2 cellular contexts compared by ENCODE assay signal in the genomic region with DNA sequence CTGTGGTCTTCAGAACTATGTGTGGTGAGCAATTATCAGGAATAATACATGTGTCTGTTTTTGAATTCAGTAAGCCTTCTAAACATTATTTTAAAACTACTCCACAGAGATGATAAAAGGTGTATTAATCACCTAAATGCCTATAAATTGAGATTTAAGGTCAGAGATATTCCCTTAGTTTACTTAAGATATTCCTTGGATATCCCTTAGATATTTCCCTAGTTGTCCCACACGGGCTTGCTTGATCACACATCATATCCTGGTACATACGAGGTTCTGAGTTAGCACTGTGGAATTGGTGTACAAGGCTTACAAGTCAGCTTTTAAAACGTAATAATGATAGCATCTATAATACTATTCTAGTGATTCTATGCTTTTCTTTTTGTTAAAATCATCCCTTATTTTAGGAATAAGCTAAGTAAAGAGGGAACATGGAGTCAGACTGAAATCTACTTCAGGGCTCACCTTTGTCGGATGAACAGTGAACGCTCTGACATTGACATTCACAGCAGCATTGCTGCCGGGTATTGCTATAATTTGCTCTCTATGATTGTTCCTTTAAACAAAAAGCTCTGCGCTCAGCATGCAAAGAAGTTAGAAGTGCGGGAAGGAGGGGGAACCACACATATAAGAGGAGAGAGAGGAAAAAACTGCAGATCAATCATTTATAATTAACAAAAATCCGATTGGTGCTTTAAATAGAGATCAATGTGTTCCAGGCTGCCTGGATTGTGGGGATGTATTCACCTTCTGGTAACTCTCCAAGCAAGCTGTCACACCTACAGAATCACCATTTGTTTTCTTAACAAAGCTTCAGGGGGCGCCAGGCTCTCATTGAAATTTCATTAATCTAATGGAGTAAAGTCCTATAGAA.
A peak's percentile ranks its signal among the peaks of the same experiment; 100 is the strongest.
TF ChIP-seq lines count a peak whose summit lies in the region.

No MANE protein-coding gene starts in this region.

TF ChIP-seq in A549, 52 proteins besides CTCF, POLR2A, EP300 and RAD21:
- TF ChIP-seq, protein P1, sequence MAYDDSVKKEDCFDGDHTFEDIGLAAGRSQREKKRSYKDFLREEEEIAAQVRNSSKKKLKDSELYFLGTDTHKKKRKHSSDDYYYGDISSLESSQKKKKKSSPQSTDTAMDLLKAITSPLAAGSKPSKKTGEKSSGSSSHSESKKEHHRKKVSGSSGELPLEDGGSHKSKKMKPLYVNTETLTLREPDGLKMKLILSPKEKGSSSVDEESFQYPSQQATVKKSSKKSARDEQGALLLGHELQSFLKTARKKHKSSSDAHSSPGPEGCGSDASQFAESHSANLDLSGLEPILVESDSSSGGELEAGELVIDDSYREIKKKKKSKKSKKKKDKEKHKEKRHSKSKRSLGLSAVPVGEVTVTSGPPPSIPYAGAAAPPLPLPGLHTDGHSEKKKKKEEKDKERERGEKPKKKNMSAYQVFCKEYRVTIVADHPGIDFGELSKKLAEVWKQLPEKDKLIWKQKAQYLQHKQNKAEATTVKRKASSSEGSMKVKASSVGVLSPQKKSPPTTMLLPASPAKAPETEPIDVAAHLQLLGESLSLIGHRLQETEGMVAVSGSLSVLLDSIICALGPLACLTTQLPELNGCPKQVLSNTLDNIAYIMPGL (CRISPR knock-in tag; IDR thresholded peaks at IDR 0.05; ENCODE audit: borderline replicate concordance) = no peak
- TF ChIP-seq, protein P2, sequence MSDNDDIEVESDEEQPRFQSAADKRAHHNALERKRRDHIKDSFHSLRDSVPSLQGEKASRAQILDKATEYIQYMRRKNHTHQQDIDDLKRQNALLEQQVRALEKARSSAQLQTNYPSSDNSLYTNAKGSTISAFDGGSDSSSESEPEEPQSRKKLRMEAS (IDR thresholded peaks at IDR 0.05) = 0 out of 2 replicates have a peak, but pooled peaks have one; percentile 19

TF ChIP-seq in H1, 55 proteins besides CTCF, POLR2A, EP300 and RAD21:
- TF ChIP-seq NANOG (IDR thresholded peaks at IDR 0.05; ENCODE audit: insufficient read depth, low read depth, low read length, poor library complexity, severe bottlenecking) (no peak), TEAD4 (IDR thresholded peaks at IDR 0.05; ENCODE audit: low read depth, low read length) (no peak), TAF7 (optimal IDR thresholded peaks at IDR 0.05; ENCODE audit: borderline replicate concordance, low read depth, low read length) (no peak), CHD1 (IDR thresholded peaks at IDR 0.05; ENCODE audit: low read depth, low read length) (no peak), RFX5 (IDR thresholded peaks at IDR 0.05; ENCODE audit: borderline replicate concordance, low read depth, low read length) (no peak), BACH1 (IDR thresholded peaks at IDR 0.05; ENCODE audit: low read length) (no peak), SIN3A (conservative IDR thresholded peaks at IDR 0.05 in 1 of 2, IDR thresholded peaks at IDR 0.05 in 1 of 2; ENCODE audit: low read depth in 1 of 2, low read length in 2 of 2) (no peak), EZH2 (IDR thresholded peaks at IDR 0.05; ENCODE audit: low read depth, low read length, severe bottlenecking) (no peak), SP2 (IDR thresholded peaks at IDR 0.05; ENCODE audit: low read length) (no peak), KDM1A (IDR thresholded peaks at IDR 0.05; ENCODE audit: borderline replicate concordance, low read length) (no peak), SP4 (IDR thresholded peaks at IDR 0.05; ENCODE audit: low read length) (no peak), ATF2 (IDR thresholded peaks at IDR 0.05; ENCODE audit: low read length) (no peak), EGR1 (IDR thresholded peaks at IDR 0.05; ENCODE audit: borderline replicate concordance, low read depth, low read length) (no peak), SRF (IDR thresholded peaks at IDR 0.05; ENCODE audit: low read depth, low read length) (no peak), TAF1 (IDR thresholded peaks at IDR 0.05; ENCODE audit: low read depth, low read length) (no peak), RXRA (IDR thresholded peaks at IDR 0.05; ENCODE audit: insufficient read depth, low read depth, low read length) (no peak), BRCA1 (IDR thresholded peaks at IDR 0.05; ENCODE audit: low read depth, low read length) (no peak), CEBPB (IDR thresholded peaks at IDR 0.05; ENCODE audit: low read depth, low read length) (no peak), BCL11A (IDR thresholded peaks at IDR 0.05; ENCODE audit: low read depth in 2 of 2, low read length in 2 of 2) (no peak)
